17 cellular contexts compared by ENCODE assay signal in the genomic region with DNA sequence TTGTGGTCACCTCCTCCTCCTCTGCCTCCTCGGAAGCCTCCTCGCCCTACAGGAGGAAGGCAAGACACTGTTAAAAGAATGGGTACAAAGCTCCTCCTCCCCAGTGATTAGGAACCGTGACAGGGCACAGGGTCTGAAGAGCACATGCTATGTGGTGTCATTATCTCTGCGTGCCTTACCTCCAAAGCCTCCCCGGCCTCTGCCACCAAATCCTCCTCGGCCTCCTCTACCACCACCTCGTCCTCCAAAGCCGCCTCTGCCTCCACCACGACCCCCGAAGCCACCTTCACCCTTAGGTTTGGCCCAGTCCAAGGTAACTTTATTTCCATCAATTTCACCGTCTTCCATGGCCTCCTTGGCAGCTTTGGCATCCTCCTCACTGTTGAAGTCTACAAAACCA. TPM values are rescaled to one million over a fixed set of nuclear protein-coding genes. Genes with fewer than 3 reads are reported as not detected.
DNase-seq lines count a peak whose midpoint lies in the region; ATAC-seq, FAIRE-seq and TF ChIP-seq lines count a peak whose summit lies in the region.
"Had no signal": no experiment of that assay in that cellular context is flagged by ENCODE, and none has a peak within 500 bp of the region (broad histone marks: within the 10 kb centered on the region; RNA-seq: fewer than 3 reads in every experiment).

No MANE protein-coding gene starts in this region.

- peaks cover 11% of the 10 kb centered on the region for H3K36me3 Mint-ChIP-seq in T-helper 17 cell (ENCODE audit: low read depth)

- H3K27me3 ChIP-seq in cardiac muscle cell (no peaks in the 10 kb centered on the region), endothelial cell of umbilical vein (ENCODE audit: control insufficient read depth in 2 of 2, insufficient read depth in 2 of 2, low read length in 2 of 2) (no peaks in the 10 kb centered on the region)
- H3K27me3 ChIP-seq: heart right ventricle had no signal

- no peak for TF ChIP-seq CTCF in cardiac muscle cell (IDR thresholded peaks at IDR 0.05; ENCODE audit: low read depth, low read length)
- TF ChIP-seq CTCF in endothelial cell of umbilical vein (IDR thresholded peaks at IDR 0.05; ENCODE audit: extremely low read depth in 1 of 2, insufficient read depth in 1 of 2, low read depth in 1 of 2, low read length in 2 of 2) = no peak
- TF ChIP-seq CTCF in GM13977 (IDR thresholded peaks at IDR 0.05; ENCODE audit: extremely low read depth, insufficient read depth, missing control alignments) = no peak

- H3K36me3 ChIP-seq in cardiac muscle cell (peaks cover 62% of the 10 kb centered on the region), endothelial cell of umbilical vein (ENCODE audit: control insufficient read depth in 2 of 2, extremely low read depth in 1 of 2, insufficient read depth in 2 of 2, low read length in 2 of 2) (peaks cover 54 to 58% of the 10 kb centered on the region in 2 experiments)

- peaks cover 19% of the 10 kb centered on the region for H3K79me2 ChIP-seq in endothelial cell of umbilical vein (ENCODE audit: control insufficient read depth, insufficient read depth, low read length)

- dilution Hi-C loops in endothelial cell of umbilical vein (cut with MboI; ENCODE audit: extremely low pct_ligation_motif_present, low sequenced_read_pairs) = loop anchor here (25.0 kb wide), 1 partner anchor 368 kb away; no protein-coding TSS in a partner anchor

- in situ Hi-C loops in GM13977 (cut with MboI; ENCODE audit: low pct_unique_long_range_greater_than_20kb, low sequenced_read_pairs, unreplicated experiment) = no loop called here

- no peak overlapping the region for H3K4me3 ChIP-seq in cardiac muscle cell
- H3K4me3 ChIP-seq in endothelial cell of umbilical vein (replicated peaks in 1 of 3; ENCODE audit: insufficient read depth in 1 of 3, low read depth in 1 of 3, low read length in 3 of 3) = no peak overlapping the region
- H3K4me3 ChIP-seq: heart right ventricle had no signal

- H3K9me3 ChIP-seq in cardiac muscle cell (ENCODE audit: low read depth) = no peaks in the 10 kb centered on the region
- H3K9me3 ChIP-seq in T-helper 17 cell (ENCODE audit: control insufficient read depth, low read length, poor library complexity, severe bottlenecking) = no peaks in the 10 kb centered on the region
- H3K9me3 ChIP-seq in endothelial cell of umbilical vein (replicated peaks; ENCODE audit: control insufficient read depth, insufficient read depth, low read length) = no peaks in the 10 kb centered on the region
- H3K9me3 ChIP-seq: heart right ventricle had no signal

- peaks cover 13% of the 10 kb centered on the region for H3K4me1 ChIP-seq in cardiac muscle cell (ENCODE audit: low read depth)
- H3K4me1 ChIP-seq in endothelial cell of umbilical vein (ENCODE audit: control insufficient read depth, extremely low read depth, insufficient read depth, low read length) = peaks cover 8% of the 10 kb centered on the region

- FAIRE-seq in endothelial cell of umbilical vein (lab: Jason Lieb, UNC) = no peak
- FAIRE-seq in RCC 7860 (lab: Jason Lieb, UNC) = no peak

- TF ChIP-seq POLR2A in endothelial cell of umbilical vein (IDR thresholded peaks at IDR 0.05; ENCODE audit: low read depth, low read length) = peak; percentile 22

- H3K27me3 Mint-ChIP-seq in T-helper 17 cell = no peaks in the 10 kb centered on the region
- H3K27me3 Mint-ChIP-seq: B cell had no signal

- no peak overlapping the region for H3K4me2 ChIP-seq in endothelial cell of umbilical vein (ENCODE audit: insufficient read depth, low read length)

- BruUV-seq in endothelial cell of umbilical vein (replicated peaks; lab: Mats Ljungman, UMichigan) = no TSS peak

- H3K27ac ChIP-seq in cardiac muscle cell = peak overlapping the region; percentile 22
- H3K27ac ChIP-seq in endothelial cell of umbilical vein (ENCODE audit: insufficient read depth, low read depth, low read length) = no peak overlapping the region
- no peak overlapping the region for H3K27ac ChIP-seq in caudate nucleus (ENCODE audit: low read depth, low read length)
- H3K27ac ChIP-seq: heart right ventricle had no signal

- POLR2A ChIA-PET in endothelial cell of umbilical vein (lab: Charles Lee) = interaction anchor here (5.6 kb wide), 1 partner anchor 8 kb away, joined by 50 read pairs; the partner anchor contains the start of gene NCL

- no peaks in the 10 kb centered on the region for H3K9me1 ChIP-seq in endothelial cell of umbilical vein (replicated peaks; ENCODE audit: control insufficient read depth, extremely low read depth, insufficient read depth, low read length)

- H3K9ac ChIP-seq in endothelial cell of umbilical vein (replicated peaks; ENCODE audit: extremely low read depth, insufficient read depth, low read length) = no peak overlapping the region

- intact Hi-C loops in left cardiac atrium (cut with DNase I) (loop anchor here in 1 of 2 donors (10.0 kb wide), 1 partner anchor 350 kb away; no protein-coding TSS in a partner anchor), endothelial cell of umbilical vein (cut with micrococcal nuclease) (no loop called here)

- no peak for DNase-seq in cardiac muscle cell (ENCODE audit: low read depth in 1 of 2, low spot score in 1 of 2)
- no peak for DNase-seq in left cardiac atrium
- no peak for DNase-seq in T-helper 17 cell
- no peak for DNase-seq in endothelial cell of umbilical vein (ENCODE audit: low read depth, low spot score)
- DNase-seq in T1000 (lab: John Stamatoyannopoulos, UW) = no peak
- DNase-seq in caudate nucleus (lab: John Stamatoyannopoulos, UW) = no peak
- DNase-seq in RCC 7860 (ENCODE audit: low spot score) = no peak
- DNase-seq in GM13977 (ENCODE audit: low spot score) = no peak
- DNase-seq: activated naive CD4-positive, alpha-beta T cell; heart right ventricle; IMR-90; left colon; NCI-H446 treated with DMSO at 0.1 percent for 48 hours; SW 1271; trophoblast cell had no signal

- peak overlapping the region; percentile 96 for H3K27ac Mint-ChIP-seq in T-helper 17 cell

- ATAC-seq in left cardiac atrium (no peak), T-helper 17 cell (no peak)
- ATAC-seq: esophagus mucosa, heart right ventricle, left colon had no signal

- CTCF ChIA-PET in endothelial cell of umbilical vein (lab: Charles Lee) = interaction anchor here (1.0 to 3.9 kb wide), 3 partner anchors 12 to 351 kb away, joined by 3 to 74 read pairs (median 3); no protein-coding TSS in a partner anchor

- H2AFZ ChIP-seq in endothelial cell of umbilical vein (ENCODE audit: low read depth, low read length) = no peak overlapping the region

- H3K4me3 Mint-ChIP-seq in T-helper 17 cell = peak overlapping the region; percentile 59
- H3K4me3 Mint-ChIP-seq: B cell had no signal

- H3K4me1 Mint-ChIP-seq in T-helper 17 cell = peaks cover 31% of the 10 kb centered on the region

- H4K20me1 ChIP-seq in endothelial cell of umbilical vein (replicated peaks; ENCODE audit: control insufficient read depth, extremely low read depth, insufficient read depth, low read length) = peaks cover 2% of the 10 kb centered on the region

TF ChIP-seq in endothelial cell of umbilical vein, 7 proteins besides CTCF, POLR2A, EP300 and RAD21:
- TF ChIP-seq EZH2 (IDR thresholded peaks at IDR 0.05; ENCODE audit: borderline replicate concordance, low read depth, low read length, severe bottlenecking) = no peak

RNA-seq across cellular contexts. Expression of gene NCL, which starts 9.1 kb away (rescaled TPM):
- total RNA-seq in cardiac muscle cell (202 and 222 TPM in 2 replicates), left cardiac atrium (100 to 1,000 TPM; 210 to 356 TPM), T-helper 17 cell (100 to 1,000 TPM; 385 to 428 TPM), endothelial cell of umbilical vein (701 and 708 TPM in 2 replicates)
- polyA plus RNA-seq in cardiac muscle cell (527 and 558 TPM in 2 replicates), endothelial cell of umbilical vein (14.9 and 35.3 TPM in 2 replicates)
- 182 and 245 TPM in 2 replicates for polyA plus RNA-seq in endothelial cell of umbilical vein (2011; cell fraction: cytosol; rRNA removed)
- 218 and 255 TPM in 2 replicates for polyA plus RNA-seq in endothelial cell of umbilical vein (2011; cell fraction: nucleus; rRNA removed)
- 387 and 534 TPM in 2 replicates for polyA plus RNA-seq in endothelial cell of umbilical vein (2012)
- polyA minus RNA-seq in endothelial cell of umbilical vein = 52.9 and 85.0 TPM in 2 replicates
- polyA minus RNA-seq in endothelial cell of umbilical vein (2011; cell fraction: cytosol; rRNA and poly(A)+ RNA removed) = 60.8 TPM
- polyA minus RNA-seq in endothelial cell of umbilical vein (2011; cell fraction: nucleus; rRNA and poly(A)+ RNA removed) = 69.6 and 83.4 TPM in 2 replicates

RNA-seq across cellular contexts. Expression of gene B3GNT7, which starts 59.7 kb away (rescaled TPM):
- total RNA-seq in cardiac muscle cell (7.7 and 15.8 TPM in 2 replicates), left cardiac atrium (1 to 10 TPM; 4.5 to 8.0 TPM), T-helper 17 cell (under 1 TPM; 0.22 to 0.37 TPM), endothelial cell of umbilical vein (1.2 TPM in 2 replicates)
- polyA plus RNA-seq in cardiac muscle cell (2.9 and 6.9 TPM in 2 replicates), endothelial cell of umbilical vein (0.27 and 0.39 TPM in 2 replicates)
- 0.19 and 0.27 TPM in 2 replicates for polyA plus RNA-seq in endothelial cell of umbilical vein (2011; cell fraction: cytosol; rRNA removed)
- polyA plus RNA-seq in endothelial cell of umbilical vein (2011; cell fraction: nucleus; rRNA removed) = 0.11 and 0.22 TPM in 2 replicates
- polyA plus RNA-seq in endothelial cell of umbilical vein (2012) = 0.44 and 2.4 TPM in 2 replicates
- 0.04 and 0.29 TPM in 2 replicates for polyA minus RNA-seq in endothelial cell of umbilical vein
- polyA minus RNA-seq in endothelial cell of umbilical vein (2011; cell fraction: cytosol; rRNA and poly(A)+ RNA removed) = not detected
- 0.19 and 0.53 TPM in 2 replicates for polyA minus RNA-seq in endothelial cell of umbilical vein (2011; cell fraction: nucleus; rRNA and poly(A)+ RNA removed)
